8 cellular contexts compared by ENCODE assay signal in genomic region chr2:88055436-88056128, GRCh38. TPM values are rescaled to one million over a fixed set of nuclear protein-coding genes. Genes with fewer than 3 reads are reported as not detected.
DNase-seq lines count a peak whose midpoint lies in the region; ATAC-seq, FAIRE-seq and TF ChIP-seq lines count a peak whose summit lies in the region.

TSS of gene KRCC1 (minus strand) at chr2:88055783. CDS start at chr2:88028563, 27,220 bp downstream.

- CTCF ChIA-PET in RWPE1 (lab: Yijun Ruan, JAX): interaction anchor here (1.0 kb wide), 1 partner anchor 499 kb away, joined by 3 read pairs; no protein-coding TSS in a partner anchor

- ATAC-seq in activated T-helper 17 cell treated with anti-CD3 and anti-CD28 coated beads, Interleukin-2, amount 50 U/mL, for 72 hours (replicated peaks): peak; percentile 96
- peak; percentile 92 to 94 for ATAC-seq in naive thymus-derived CD8-positive, alpha-beta T cell
- peak; percentile 93 to 96 for ATAC-seq in stimulated activated naive B cell treated with anti-CD40 and anti-IgM and Interleukin-4, amounts not matched to agents 10 μg/mL and 1 μg/mL and 100 μg/mL, for 72 hours (replicated peaks)

- peak within 1 kb of the TSS; percentile 65 for H3K4me3 ChIP-seq in fibroblast of mammary gland (ENCODE audit: control insufficient read depth, low read depth, low read length)

- H3K36me3 Mint-ChIP-seq in activated T-helper 17 cell treated with anti-CD3 and anti-CD28 coated beads, Interleukin-2, amount 50 U/mL, for 72 hours (ENCODE audit: low read depth): peaks cover 53% of the 10 kb centered on the region
- H3K36me3 Mint-ChIP-seq in naive thymus-derived CD8-positive, alpha-beta T cell: peaks cover 0 to 10% (median 4%) of the 10 kb centered on the region in 3 donors
- H3K36me3 Mint-ChIP-seq in stimulated activated naive B cell treated with anti-CD40 and anti-IgM and Interleukin-4, amounts not matched to agents 10 μg/mL and 1 μg/mL and 100 μg/mL, for 72 hours: peaks cover 28 to 36% of the 10 kb centered on the region in 2 donors

- H3K4me1 Mint-ChIP-seq in activated T-helper 17 cell treated with anti-CD3 and anti-CD28 coated beads, Interleukin-2, amount 50 U/mL, for 72 hours: peaks cover 31% of the 10 kb centered on the region
- peaks cover 30 to 62% (median 53%) of the 10 kb centered on the region in 4 donors for H3K4me1 Mint-ChIP-seq in naive thymus-derived CD8-positive, alpha-beta T cell
- peaks cover 34 to 58% of the 10 kb centered on the region in 2 donors for H3K4me1 Mint-ChIP-seq in stimulated activated naive B cell treated with anti-CD40 and anti-IgM and Interleukin-4, amounts not matched to agents 10 μg/mL and 1 μg/mL and 100 μg/mL, for 72 hours

- H3K27ac ChIP-seq in RWPE1: peak within 1 kb of the TSS; percentile 86

- no peaks in the 10 kb centered on the region for H3K27me3 Mint-ChIP-seq in activated T-helper 17 cell treated with anti-CD3 and anti-CD28 coated beads, Interleukin-2, amount 50 U/mL, for 72 hours
- H3K27me3 Mint-ChIP-seq in naive thymus-derived CD8-positive, alpha-beta T cell: no peaks in the 10 kb centered on the region
- no peaks in the 10 kb centered on the region for H3K27me3 Mint-ChIP-seq in stimulated activated naive B cell treated with anti-CD40 and anti-IgM and Interleukin-4, amounts not matched to agents 10 μg/mL and 1 μg/mL and 100 μg/mL, for 72 hours

- H3K27ac Mint-ChIP-seq in activated T-helper 17 cell treated with anti-CD3 and anti-CD28 coated beads, Interleukin-2, amount 50 U/mL, for 72 hours: peak within 1 kb of the TSS; percentile 99
- H3K27ac Mint-ChIP-seq in naive thymus-derived CD8-positive, alpha-beta T cell: peak within 1 kb of the TSS; percentile 94 to 100 (median 98)
- H3K27ac Mint-ChIP-seq in stimulated activated naive B cell treated with anti-CD40 and anti-IgM and Interleukin-4, amounts not matched to agents 10 μg/mL and 1 μg/mL and 100 μg/mL, for 72 hours: peak within 1 kb of the TSS; percentile 98

- no peaks in the 10 kb centered on the region for H3K9me3 Mint-ChIP-seq in activated T-helper 17 cell treated with anti-CD3 and anti-CD28 coated beads, Interleukin-2, amount 50 U/mL, for 72 hours
- H3K9me3 Mint-ChIP-seq in naive thymus-derived CD8-positive, alpha-beta T cell: no peaks in the 10 kb centered on the region
- H3K9me3 Mint-ChIP-seq in stimulated activated naive B cell treated with anti-CD40 and anti-IgM and Interleukin-4, amounts not matched to agents 10 μg/mL and 1 μg/mL and 100 μg/mL, for 72 hours: no peaks in the 10 kb centered on the region

- FAIRE-seq in H54 (lab: Jason Lieb, UNC): peak; percentile 87

- POLR2A ChIA-PET in RWPE1 (lab: Yijun Ruan, JAX; ENCODE audit: low non-redundant PET): no interaction called here
- POLR2A ChIA-PET in naive thymus-derived CD8-positive, alpha-beta T cell (lab: Charles Lee): interaction anchor here (1.2 kb wide), 1 partner anchor 39 kb away, joined by 5 read pairs; the partner anchor contains the start of gene RNU2-63P

- peak within 1 kb of the TSS; percentile 97 for H3K4me3 Mint-ChIP-seq in activated T-helper 17 cell treated with anti-CD3 and anti-CD28 coated beads, Interleukin-2, amount 50 U/mL, for 72 hours
- peak within 1 kb of the TSS; percentile 85 to 97 (median 96) for H3K4me3 Mint-ChIP-seq in naive thymus-derived CD8-positive, alpha-beta T cell
- peak within 1 kb of the TSS; percentile 95 to 99 for H3K4me3 Mint-ChIP-seq in stimulated activated naive B cell treated with anti-CD40 and anti-IgM and Interleukin-4, amounts not matched to agents 10 μg/mL and 1 μg/mL and 100 μg/mL, for 72 hours

- TF ChIP-seq CTCF in RWPE1 (conservative IDR thresholded peaks at IDR 0.05; ENCODE audit: low read depth) (no peak), fibroblast of mammary gland (conservative IDR thresholded peaks at IDR 0.05; ENCODE audit: control insufficient read depth, insufficient read depth, low read depth, low read length) (no peak)

- DNase-seq in ELF-1 (ENCODE audit: low read depth, low spot score) (peak; percentile 96), H54 (ENCODE audit: insufficient read length, low spot score) (peak; percentile 92), LoVo (ENCODE audit: low spot score) (peak; percentile 95), RWPE1 (ENCODE audit: low spot score) (peak; percentile 94), fibroblast of mammary gland (ENCODE audit: low read depth) (peak; percentile 96)
- DNase-seq in naive thymus-derived CD8-positive, alpha-beta T cell: peak; percentile 89 to 96 (median 92)
- peak; percentile 93 for DNase-seq in stimulated activated naive B cell treated with anti-CD40 and anti-IgM and Interleukin-4, amounts not matched to agents 10 μg/mL and 1 μg/mL and 100 μg/mL, for 72 hours

- peak; percentile 93 for TF ChIP-seq POLR2A in H54 (IDR thresholded peaks at IDR 0.05; ENCODE audit: low read depth, low read length)

RNA-seq across cellular contexts. Expression of gene KRCC1, which starts in this region (rescaled TPM):
- total RNA-seq in activated T-helper 17 cell treated with anti-CD3 and anti-CD28 coated beads, Interleukin-2, amount 50 U/mL, for 72 hours: 1 to 10 TPM; 7.9 to 9.1 TPM
- 10 to 100 TPM; 26.9 to 29.4 TPM for total RNA-seq in naive thymus-derived CD8-positive, alpha-beta T cell
- 10 to 100 TPM; 23.4 to 26.2 (median 25.3) TPM for polyA plus RNA-seq in naive thymus-derived CD8-positive, alpha-beta T cell

Comparison
In these comparisons a context has a peak if more than half of its experiments do, and no peak if none do; other contexts are left out.
1. Peak in every context shown above with its lines: DNase-seq, ATAC-seq, H3K4me3 ChIP-seq and H3K27ac ChIP-seq.